ENCODE assay signal across 8 cellular contexts in the genomic region with DNA sequence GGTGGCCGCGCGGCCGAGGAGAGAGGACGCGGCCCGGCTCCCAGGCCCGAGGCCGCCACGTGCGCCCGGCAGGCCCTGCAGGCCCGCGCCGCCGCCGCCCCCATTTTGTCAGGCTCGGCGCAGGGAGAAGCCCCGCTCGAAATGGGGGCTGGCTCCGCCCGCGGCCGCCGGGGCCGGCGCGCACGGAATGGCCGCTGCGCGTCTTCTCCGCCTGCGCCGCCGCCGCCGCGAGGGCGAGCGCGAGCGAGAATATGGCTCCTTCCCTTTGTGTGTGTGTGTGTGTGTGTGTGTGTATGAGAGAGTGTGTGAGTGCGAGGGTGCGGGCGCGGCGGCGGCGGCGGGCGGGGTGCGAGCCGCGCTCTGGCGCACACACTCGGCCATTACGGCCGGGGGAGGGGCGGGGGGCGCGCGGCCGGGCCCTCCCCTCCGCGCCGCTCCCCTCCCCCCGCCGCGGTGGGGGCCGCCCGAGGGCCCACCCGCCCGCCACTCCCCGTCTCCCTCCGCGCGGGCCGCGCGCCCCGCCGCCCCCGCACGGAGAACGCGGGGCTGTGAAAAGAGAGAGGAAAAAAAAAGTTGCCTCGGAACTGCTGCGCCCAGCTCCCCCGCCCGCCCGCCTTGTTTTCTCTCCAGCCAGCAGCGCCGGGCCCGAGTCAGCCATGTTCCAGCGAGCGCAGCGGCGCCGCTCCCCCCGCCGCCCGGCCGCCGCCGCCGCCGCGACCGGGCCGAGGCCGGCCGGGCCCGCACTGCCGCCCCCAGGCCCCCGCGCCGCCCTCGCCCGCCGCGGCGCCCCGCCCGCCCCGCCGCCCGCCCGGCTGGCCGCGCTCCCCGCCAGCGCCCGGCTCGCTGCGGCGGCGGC. TPM values are rescaled to one million over a fixed set of nuclear protein-coding genes. Genes with fewer than 3 reads are reported as not detected.
DNase-seq lines count a peak whose midpoint lies in the region; ATAC-seq, FAIRE-seq and TF ChIP-seq lines count a peak whose summit lies in the region.

No MANE protein-coding gene starts in this region.

- H3K4me3 ChIP-seq in AG09309 (ENCODE audit: control insufficient read depth, low read depth, low read length) = peak overlapping the region; percentile 62
- H3K4me3 ChIP-seq in endothelial cell of umbilical vein (replicated peaks in 1 of 3; ENCODE audit: insufficient read depth in 1 of 3, low read depth in 1 of 3, low read length in 3 of 3) = peak overlapping the region; percentile 48 to 90 (median 63)

- dilution Hi-C loops in endothelial cell of umbilical vein (cut with MboI; ENCODE audit: extremely low pct_ligation_motif_present, low sequenced_read_pairs) = no loop called here

- H2AFZ ChIP-seq in endothelial cell of umbilical vein (ENCODE audit: low read depth, low read length) = no peak overlapping the region

- peak; percentile 3 for ATAC-seq in GM18870 (IDR thresholded peaks at IDR 0.05; ENCODE audit: unreplicated experiment)
- peak; percentile 23 for ATAC-seq in HG03175 (IDR thresholded peaks at IDR 0.05; ENCODE audit: unreplicated experiment)

- POLR2A ChIA-PET in endothelial cell of umbilical vein (lab: Charles Lee) = interaction anchor here (0.9 kb wide), 1 partner anchor 43 kb away, joined by 5 read pairs; a partner anchor contains a TSS

- H3K27me3 ChIP-seq in endothelial cell of umbilical vein (ENCODE audit: control insufficient read depth in 2 of 2, insufficient read depth in 2 of 2, low read length in 2 of 2) = no peaks in the 10 kb centered on the region

- peak overlapping the region; percentile 83 for H3K27ac ChIP-seq in endothelial cell of umbilical vein (ENCODE audit: insufficient read depth, low read depth, low read length)

- H3K4me2 ChIP-seq in endothelial cell of umbilical vein (ENCODE audit: insufficient read depth, low read length) = peak overlapping the region; percentile 89

- H4K20me1 ChIP-seq in endothelial cell of umbilical vein (replicated peaks; ENCODE audit: control insufficient read depth, extremely low read depth, insufficient read depth, low read length) = no peaks in the 10 kb centered on the region

- peaks cover 29% of the 10 kb centered on the region for H3K79me2 ChIP-seq in endothelial cell of umbilical vein (ENCODE audit: control insufficient read depth, insufficient read depth, low read length)

- H3K9ac ChIP-seq in endothelial cell of umbilical vein (replicated peaks; ENCODE audit: extremely low read depth, insufficient read depth, low read length) = peak overlapping the region; percentile 91

- intact Hi-C loops in endothelial cell of umbilical vein (cut with micrococcal nuclease) = loop anchor here (1.0 to 10.0 kb wide), 7 partner anchors 56 to 401 kb away; a partner anchor contains a TSS

- peaks cover 1 to 14% of the 10 kb centered on the region in 2 experiments for H3K36me3 ChIP-seq in endothelial cell of umbilical vein (ENCODE audit: control insufficient read depth in 2 of 2, extremely low read depth in 1 of 2, insufficient read depth in 2 of 2, low read length in 2 of 2)

- DNase-seq in AG09309 (ENCODE audit: low read depth) = no peak
- peak; percentile 91 for DNase-seq in NCI-H748 treated with DMSO at 0.1 percent for 48 hours (lab: John Stamatoyannopoulos, UW)
- DNase-seq in activated CD8-positive, alpha-beta memory T cell treated with anti-CD3 and anti-CD28 coated beads, Interleukin-2, amount 50 U/mL, for 4 hours = peak; percentile 82
- DNase-seq in endothelial cell of umbilical vein (ENCODE audit: low read depth, low spot score) = no peak
- peak; percentile 43 for DNase-seq in middle frontal gyrus (ENCODE audit: extremely low spot score, low spot score)
- DNase-seq in stimulated activated CD8-positive, alpha-beta memory T cell treated with anti-CD3 and anti-CD28 coated beads, Interleukin-2, amount 100 ng/mL, for 48 hours (ENCODE audit: low read depth in 2 of 2) = peak; percentile 51 to 58

- TF ChIP-seq CTCF in AG09309 (IDR thresholded peaks at IDR 0.05; ENCODE audit: control insufficient read depth, insufficient read depth, low read depth, low read length, missing control alignments) (no peak), endothelial cell of umbilical vein (IDR thresholded peaks at IDR 0.05; ENCODE audit: extremely low read depth in 1 of 2, insufficient read depth in 1 of 2, low read depth in 1 of 2, low read length in 2 of 2) (no peak)

- TF ChIP-seq POLR2A in endothelial cell of umbilical vein (IDR thresholded peaks at IDR 0.05; ENCODE audit: low read depth, low read length) = no peak

- H3K9me1 ChIP-seq in endothelial cell of umbilical vein (replicated peaks; ENCODE audit: control insufficient read depth, extremely low read depth, insufficient read depth, low read length) = no peaks in the 10 kb centered on the region

- no peaks in the 10 kb centered on the region for H3K9me3 ChIP-seq in endothelial cell of umbilical vein (replicated peaks; ENCODE audit: control insufficient read depth, insufficient read depth, low read length)

- CTCF ChIA-PET in endothelial cell of umbilical vein (lab: Charles Lee) = interaction anchor here (0.6 to 3.7 kb wide), 4 partner anchors 152 to 580 kb away, joined by 3 to 19 read pairs (median 4); no protein-coding TSS in a partner anchor

- no peak for FAIRE-seq in endothelial cell of umbilical vein (lab: Jason Lieb, UNC)

- TSS peak; percentile 32 for BruUV-seq in endothelial cell of umbilical vein (replicated peaks; lab: Mats Ljungman, UMichigan)

- peaks cover 25% of the 10 kb centered on the region for H3K4me1 ChIP-seq in endothelial cell of umbilical vein (ENCODE audit: control insufficient read depth, extremely low read depth, insufficient read depth, low read length)

TF ChIP-seq in endothelial cell of umbilical vein, 7 proteins besides CTCF, POLR2A, EP300 and RAD21:
- TF ChIP-seq POLR2AphosphoS5 (IDR thresholded peaks at IDR 0.05; ENCODE audit: insufficient read depth, low read depth, low read length) = peak; percentile 30
- no peak for TF ChIP-seq JUN (IDR thresholded peaks at IDR 0.05; ENCODE audit: borderline replicate concordance, insufficient read depth, insufficient read length, low read depth)

RNA-seq across cellular contexts. Expression of a gene that starts 1.0 kb away (rescaled TPM):
- 670 and 675 TPM in 2 replicates for total RNA-seq in endothelial cell of umbilical vein
- polyA plus RNA-seq in endothelial cell of umbilical vein = 50.1 and 111 TPM in 2 replicates
- polyA plus RNA-seq in endothelial cell of umbilical vein (2011; cell fraction: cytosol; rRNA removed) = 305 and 357 TPM in 2 replicates
- polyA plus RNA-seq in endothelial cell of umbilical vein (2011; cell fraction: nucleus; rRNA removed) = 238 and 379 TPM in 2 replicates
- 436 and 901 TPM in 2 replicates for polyA plus RNA-seq in endothelial cell of umbilical vein (2012)
- 62.3 and 68.9 TPM in 2 replicates for polyA minus RNA-seq in endothelial cell of umbilical vein
- polyA minus RNA-seq in endothelial cell of umbilical vein (2011; cell fraction: cytosol; rRNA and poly(A)+ RNA removed) = 79.3 TPM
- polyA minus RNA-seq in endothelial cell of umbilical vein (2011; cell fraction: nucleus; rRNA and poly(A)+ RNA removed) = 69.5 and 83.4 TPM in 2 replicates

RNA-seq across cellular contexts. Expression of a gene that starts 42.4 kb away (rescaled TPM):
- total RNA-seq in endothelial cell of umbilical vein = not detected in 2 replicates
- polyA plus RNA-seq in endothelial cell of umbilical vein = not detected in 2 replicates
- not detected in 2 replicates for polyA plus RNA-seq in endothelial cell of umbilical vein (2011; cell fraction: cytosol; rRNA removed)
- not detected in 2 replicates for polyA plus RNA-seq in endothelial cell of umbilical vein (2011; cell fraction: nucleus; rRNA removed)
- polyA plus RNA-seq in endothelial cell of umbilical vein (2012) = 1.5 and 3.1 TPM in 2 replicates
- not detected in 2 replicates for polyA minus RNA-seq in endothelial cell of umbilical vein
- not detected for polyA minus RNA-seq in endothelial cell of umbilical vein (2011; cell fraction: cytosol; rRNA and poly(A)+ RNA removed)
- not detected in 2 replicates for polyA minus RNA-seq in endothelial cell of umbilical vein (2011; cell fraction: nucleus; rRNA and poly(A)+ RNA removed)

Comparison
In these comparisons a context has a peak if more than half of its experiments do, and no peak if none do; other contexts are left out.
1. DNase-seq: peak in NCI-H748 treated with DMSO at 0.1 percent for 48 hours (single experiment), activated CD8-positive, alpha-beta memory T cell treated with anti-CD3 and anti-CD28 coated beads, Interleukin-2, amount 50 U/mL, for 4 hours (single experiment), middle frontal gyrus (single experiment) and stimulated activated CD8-positive, alpha-beta memory T cell treated with anti-CD3 and anti-CD28 coated beads, Interleukin-2, amount 100 ng/mL, for 48 hours (2 of 2); none in AG09309 (single experiment) and endothelial cell of umbilical vein (single experiment).